Comparison of ENCODE assay signal across 4 cellular contexts in the genomic region with DNA sequence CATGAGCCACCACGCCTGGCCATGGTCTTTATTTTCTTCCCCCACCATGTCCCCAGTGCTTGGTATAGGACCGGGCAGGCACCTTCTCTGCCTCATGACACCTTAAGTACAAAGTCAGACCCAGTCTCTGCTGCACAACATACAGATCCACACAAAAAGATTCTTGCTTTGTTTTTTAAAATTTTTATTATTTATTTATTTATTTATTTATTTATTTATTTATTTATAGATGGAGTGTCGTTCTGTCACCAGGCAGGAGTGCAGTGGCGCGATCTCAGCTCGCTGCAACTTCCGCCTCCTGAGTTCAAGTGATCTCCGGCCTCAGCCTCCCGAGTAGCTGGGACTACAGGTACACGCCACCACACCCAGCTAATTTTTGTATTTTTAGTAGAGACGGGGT.
TF ChIP-seq lines count a peak whose summit lies in the region.

No MANE protein-coding gene starts in this region.

TF ChIP-seq in A549, 52 proteins besides CTCF, POLR2A, EP300 and RAD21:
- TF ChIP-seq FOSB (CRISPR knock-in tag; IDR thresholded peaks at IDR 0.05) (no peak), ZSCAN20 (CRISPR knock-in tag; IDR thresholded peaks at IDR 0.05) (no peak), ZC3H11A (IDR thresholded peaks at IDR 0.05) (peak; percentile 48)
TF ChIP-seq in A549: peak in this region for 1.

TF ChIP-seq in HEK293, 187 proteins besides CTCF, POLR2A, EP300 and RAD21 (continues in another document):
- TF ChIP-seq ZNF214 (tag by site-specific recombination; IDR thresholded peaks at IDR 0.05; ENCODE audit: borderline replicate concordance) = no peak; the same call in 1 of the 2 replicates
- no peak for TF ChIP-seq ZNF169 (tag by site-specific recombination; IDR thresholded peaks at IDR 0.05)
- peak; percentile 73 for TF ChIP-seq ZNF623 (tag by site-specific recombination; IDR thresholded peaks at IDR 0.05)
- no peak for TF ChIP-seq HOXC10 (CRISPR knock-in tag; IDR thresholded peaks at IDR 0.05)
- TF ChIP-seq ZNF510 (tag by site-specific recombination; IDR thresholded peaks at IDR 0.05; ENCODE audit: insufficient replicate concordance) = no peak
- no peak for TF ChIP-seq ZNF155 (tag by site-specific recombination; IDR thresholded peaks at IDR 0.05)
- no peak for TF ChIP-seq TCF7L2 (IDR thresholded peaks at IDR 0.05; ENCODE audit: borderline replicate concordance, low read depth, low read length)
- TF ChIP-seq PRDM1 (tag by site-specific recombination; IDR thresholded peaks at IDR 0.05) = no peak
- TF ChIP-seq, protein P1, sequence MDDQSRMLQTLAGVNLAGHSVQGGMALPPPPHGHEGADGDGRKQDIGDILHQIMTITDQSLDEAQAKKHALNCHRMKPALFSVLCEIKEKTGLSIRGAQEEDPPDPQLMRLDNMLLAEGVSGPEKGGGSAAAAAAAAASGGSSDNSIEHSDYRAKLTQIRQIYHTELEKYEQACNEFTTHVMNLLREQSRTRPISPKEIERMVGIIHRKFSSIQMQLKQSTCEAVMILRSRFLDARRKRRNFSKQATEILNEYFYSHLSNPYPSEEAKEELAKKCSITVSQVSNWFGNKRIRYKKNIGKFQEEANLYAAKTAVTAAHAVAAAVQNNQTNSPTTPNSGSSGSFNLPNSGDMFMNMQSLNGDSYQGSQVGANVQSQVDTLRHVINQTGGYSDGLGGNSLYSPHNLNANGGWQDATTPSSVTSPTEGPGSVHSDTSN (CRISPR knock-in tag; IDR thresholded peaks at IDR 0.05) = no peak
- no peak for TF ChIP-seq ZNF830 (tag by site-specific recombination; IDR thresholded peaks at IDR 0.05; ENCODE audit: low read depth)
- TF ChIP-seq ZNF560 (tag by site-specific recombination; IDR thresholded peaks at IDR 0.05; ENCODE audit: borderline replicate concordance) = peak; percentile 93
- TF ChIP-seq ZNF132 (tag by site-specific recombination; IDR thresholded peaks at IDR 0.05; ENCODE audit: borderline replicate concordance) = no peak
- no peak for TF ChIP-seq ZNF514 (tag by site-specific recombination; IDR thresholded peaks at IDR 0.05)
- peak; percentile 61 for TF ChIP-seq ZXDB (tag by site-specific recombination; IDR thresholded peaks at IDR 0.05)
- TF ChIP-seq, protein P2, sequence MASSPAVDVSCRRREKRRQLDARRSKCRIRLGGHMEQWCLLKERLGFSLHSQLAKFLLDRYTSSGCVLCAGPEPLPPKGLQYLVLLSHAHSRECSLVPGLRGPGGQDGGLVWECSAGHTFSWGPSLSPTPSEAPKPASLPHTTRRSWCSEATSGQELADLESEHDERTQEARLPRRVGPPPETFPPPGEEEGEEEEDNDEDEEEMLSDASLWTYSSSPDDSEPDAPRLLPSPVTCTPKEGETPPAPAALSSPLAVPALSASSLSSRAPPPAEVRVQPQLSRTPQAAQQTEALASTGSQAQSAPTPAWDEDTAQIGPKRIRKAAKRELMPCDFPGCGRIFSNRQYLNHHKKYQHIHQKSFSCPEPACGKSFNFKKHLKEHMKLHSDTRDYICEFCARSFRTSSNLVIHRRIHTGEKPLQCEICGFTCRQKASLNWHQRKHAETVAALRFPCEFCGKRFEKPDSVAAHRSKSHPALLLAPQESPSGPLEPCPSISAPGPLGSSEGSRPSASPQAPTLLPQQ (tag by site-specific recombination; IDR thresholded peaks at IDR 0.05) = no peak
- TF ChIP-seq ZNF274 (IDR thresholded peaks at IDR 0.05; ENCODE audit: low read length) = no peak
- TF ChIP-seq ZNF274 (tag by site-specific recombination; IDR thresholded peaks at IDR 0.05; ENCODE audit: borderline replicate concordance) = no peak
- TF ChIP-seq, protein P3, sequence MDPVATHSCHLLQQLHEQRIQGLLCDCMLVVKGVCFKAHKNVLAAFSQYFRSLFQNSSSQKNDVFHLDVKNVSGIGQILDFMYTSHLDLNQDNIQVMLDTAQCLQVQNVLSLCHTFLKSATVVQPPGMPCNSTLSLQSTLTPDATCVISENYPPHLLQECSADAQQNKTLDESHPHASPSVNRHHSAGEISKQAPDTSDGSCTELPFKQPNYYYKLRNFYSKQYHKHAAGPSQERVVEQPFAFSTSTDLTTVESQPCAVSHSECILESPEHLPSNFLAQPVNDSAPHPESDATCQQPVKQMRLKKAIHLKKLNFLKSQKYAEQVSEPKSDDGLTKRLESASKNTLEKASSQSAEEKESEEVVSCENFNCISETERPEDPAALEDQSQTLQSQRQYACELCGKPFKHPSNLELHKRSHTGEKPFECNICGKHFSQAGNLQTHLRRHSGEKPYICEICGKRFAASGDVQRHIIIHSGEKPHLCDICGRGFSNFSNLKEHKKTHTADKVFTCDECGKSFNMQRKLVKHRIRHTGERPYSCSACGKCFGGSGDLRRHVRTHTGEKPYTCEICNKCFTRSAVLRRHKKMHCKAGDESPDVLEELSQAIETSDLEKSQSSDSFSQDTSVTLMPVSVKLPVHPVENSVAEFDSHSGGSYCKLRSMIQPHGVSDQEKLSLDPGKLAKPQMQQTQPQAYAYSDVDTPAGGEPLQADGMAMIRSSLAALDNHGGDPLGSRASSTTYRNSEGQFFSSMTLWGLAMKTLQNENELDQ (tag by site-specific recombination; IDR thresholded peaks at IDR 0.05; ENCODE audit: low read depth) = no peak

TF ChIP-seq in K562, 482 proteins besides CTCF, POLR2A, EP300 and RAD21:
- TF ChIP-seq, protein P4, sequence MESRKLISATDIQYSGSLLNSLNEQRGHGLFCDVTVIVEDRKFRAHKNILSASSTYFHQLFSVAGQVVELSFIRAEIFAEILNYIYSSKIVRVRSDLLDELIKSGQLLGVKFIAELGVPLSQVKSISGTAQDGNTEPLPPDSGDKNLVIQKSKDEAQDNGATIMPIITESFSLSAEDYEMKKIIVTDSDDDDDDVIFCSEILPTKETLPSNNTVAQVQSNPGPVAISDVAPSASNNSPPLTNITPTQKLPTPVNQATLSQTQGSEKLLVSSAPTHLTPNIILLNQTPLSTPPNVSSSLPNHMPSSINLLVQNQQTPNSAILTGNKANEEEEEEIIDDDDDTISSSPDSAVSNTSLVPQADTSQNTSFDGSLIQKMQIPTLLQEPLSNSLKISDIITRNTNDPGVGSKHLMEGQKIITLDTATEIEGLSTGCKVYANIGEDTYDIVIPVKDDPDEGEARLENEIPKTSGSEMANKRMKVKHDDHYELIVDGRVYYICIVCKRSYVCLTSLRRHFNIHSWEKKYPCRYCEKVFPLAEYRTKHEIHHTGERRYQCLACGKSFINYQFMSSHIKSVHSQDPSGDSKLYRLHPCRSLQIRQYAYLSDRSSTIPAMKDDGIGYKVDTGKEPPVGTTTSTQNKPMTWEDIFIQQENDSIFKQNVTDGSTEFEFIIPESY (CRISPR knock-in tag; IDR thresholded peaks at IDR 0.05) = 0 out of 2 replicates have a peak, but pooled peaks have one; percentile 57
- no peak for TF ChIP-seq ADNP (tag; IDR thresholded peaks at IDR 0.05)

TF ChIP-seq in GM23338, 12 proteins besides CTCF, POLR2A, EP300 and RAD21:
- no peak for TF ChIP-seq NANOG (IDR thresholded peaks at IDR 0.05; ENCODE audit: borderline replicate concordance)
- no peak for TF ChIP-seq CREB1 (CRISPR knock-in tag; IDR thresholded peaks at IDR 0.05; ENCODE audit: low read depth)
- TF ChIP-seq POLR2AphosphoS5 (IDR thresholded peaks at IDR 0.05; ENCODE audit: low read depth) = no peak
- no peak for TF ChIP-seq JUNB (IDR thresholded peaks at IDR 0.05; ENCODE audit: unreplicated experiment)
- no peak for TF ChIP-seq EZH2 (IDR thresholded peaks at IDR 0.05; ENCODE audit: low read depth, unreplicated experiment)
- TF ChIP-seq, protein P5, sequence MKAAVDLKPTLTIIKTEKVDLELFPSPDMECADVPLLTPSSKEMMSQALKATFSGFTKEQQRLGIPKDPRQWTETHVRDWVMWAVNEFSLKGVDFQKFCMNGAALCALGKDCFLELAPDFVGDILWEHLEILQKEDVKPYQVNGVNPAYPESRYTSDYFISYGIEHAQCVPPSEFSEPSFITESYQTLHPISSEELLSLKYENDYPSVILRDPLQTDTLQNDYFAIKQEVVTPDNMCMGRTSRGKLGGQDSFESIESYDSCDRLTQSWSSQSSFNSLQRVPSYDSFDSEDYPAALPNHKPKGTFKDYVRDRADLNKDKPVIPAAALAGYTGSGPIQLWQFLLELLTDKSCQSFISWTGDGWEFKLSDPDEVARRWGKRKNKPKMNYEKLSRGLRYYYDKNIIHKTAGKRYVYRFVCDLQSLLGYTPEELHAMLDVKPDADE (IDR thresholded peaks at IDR 0.05) = no peak
- TF ChIP-seq, protein P6, sequence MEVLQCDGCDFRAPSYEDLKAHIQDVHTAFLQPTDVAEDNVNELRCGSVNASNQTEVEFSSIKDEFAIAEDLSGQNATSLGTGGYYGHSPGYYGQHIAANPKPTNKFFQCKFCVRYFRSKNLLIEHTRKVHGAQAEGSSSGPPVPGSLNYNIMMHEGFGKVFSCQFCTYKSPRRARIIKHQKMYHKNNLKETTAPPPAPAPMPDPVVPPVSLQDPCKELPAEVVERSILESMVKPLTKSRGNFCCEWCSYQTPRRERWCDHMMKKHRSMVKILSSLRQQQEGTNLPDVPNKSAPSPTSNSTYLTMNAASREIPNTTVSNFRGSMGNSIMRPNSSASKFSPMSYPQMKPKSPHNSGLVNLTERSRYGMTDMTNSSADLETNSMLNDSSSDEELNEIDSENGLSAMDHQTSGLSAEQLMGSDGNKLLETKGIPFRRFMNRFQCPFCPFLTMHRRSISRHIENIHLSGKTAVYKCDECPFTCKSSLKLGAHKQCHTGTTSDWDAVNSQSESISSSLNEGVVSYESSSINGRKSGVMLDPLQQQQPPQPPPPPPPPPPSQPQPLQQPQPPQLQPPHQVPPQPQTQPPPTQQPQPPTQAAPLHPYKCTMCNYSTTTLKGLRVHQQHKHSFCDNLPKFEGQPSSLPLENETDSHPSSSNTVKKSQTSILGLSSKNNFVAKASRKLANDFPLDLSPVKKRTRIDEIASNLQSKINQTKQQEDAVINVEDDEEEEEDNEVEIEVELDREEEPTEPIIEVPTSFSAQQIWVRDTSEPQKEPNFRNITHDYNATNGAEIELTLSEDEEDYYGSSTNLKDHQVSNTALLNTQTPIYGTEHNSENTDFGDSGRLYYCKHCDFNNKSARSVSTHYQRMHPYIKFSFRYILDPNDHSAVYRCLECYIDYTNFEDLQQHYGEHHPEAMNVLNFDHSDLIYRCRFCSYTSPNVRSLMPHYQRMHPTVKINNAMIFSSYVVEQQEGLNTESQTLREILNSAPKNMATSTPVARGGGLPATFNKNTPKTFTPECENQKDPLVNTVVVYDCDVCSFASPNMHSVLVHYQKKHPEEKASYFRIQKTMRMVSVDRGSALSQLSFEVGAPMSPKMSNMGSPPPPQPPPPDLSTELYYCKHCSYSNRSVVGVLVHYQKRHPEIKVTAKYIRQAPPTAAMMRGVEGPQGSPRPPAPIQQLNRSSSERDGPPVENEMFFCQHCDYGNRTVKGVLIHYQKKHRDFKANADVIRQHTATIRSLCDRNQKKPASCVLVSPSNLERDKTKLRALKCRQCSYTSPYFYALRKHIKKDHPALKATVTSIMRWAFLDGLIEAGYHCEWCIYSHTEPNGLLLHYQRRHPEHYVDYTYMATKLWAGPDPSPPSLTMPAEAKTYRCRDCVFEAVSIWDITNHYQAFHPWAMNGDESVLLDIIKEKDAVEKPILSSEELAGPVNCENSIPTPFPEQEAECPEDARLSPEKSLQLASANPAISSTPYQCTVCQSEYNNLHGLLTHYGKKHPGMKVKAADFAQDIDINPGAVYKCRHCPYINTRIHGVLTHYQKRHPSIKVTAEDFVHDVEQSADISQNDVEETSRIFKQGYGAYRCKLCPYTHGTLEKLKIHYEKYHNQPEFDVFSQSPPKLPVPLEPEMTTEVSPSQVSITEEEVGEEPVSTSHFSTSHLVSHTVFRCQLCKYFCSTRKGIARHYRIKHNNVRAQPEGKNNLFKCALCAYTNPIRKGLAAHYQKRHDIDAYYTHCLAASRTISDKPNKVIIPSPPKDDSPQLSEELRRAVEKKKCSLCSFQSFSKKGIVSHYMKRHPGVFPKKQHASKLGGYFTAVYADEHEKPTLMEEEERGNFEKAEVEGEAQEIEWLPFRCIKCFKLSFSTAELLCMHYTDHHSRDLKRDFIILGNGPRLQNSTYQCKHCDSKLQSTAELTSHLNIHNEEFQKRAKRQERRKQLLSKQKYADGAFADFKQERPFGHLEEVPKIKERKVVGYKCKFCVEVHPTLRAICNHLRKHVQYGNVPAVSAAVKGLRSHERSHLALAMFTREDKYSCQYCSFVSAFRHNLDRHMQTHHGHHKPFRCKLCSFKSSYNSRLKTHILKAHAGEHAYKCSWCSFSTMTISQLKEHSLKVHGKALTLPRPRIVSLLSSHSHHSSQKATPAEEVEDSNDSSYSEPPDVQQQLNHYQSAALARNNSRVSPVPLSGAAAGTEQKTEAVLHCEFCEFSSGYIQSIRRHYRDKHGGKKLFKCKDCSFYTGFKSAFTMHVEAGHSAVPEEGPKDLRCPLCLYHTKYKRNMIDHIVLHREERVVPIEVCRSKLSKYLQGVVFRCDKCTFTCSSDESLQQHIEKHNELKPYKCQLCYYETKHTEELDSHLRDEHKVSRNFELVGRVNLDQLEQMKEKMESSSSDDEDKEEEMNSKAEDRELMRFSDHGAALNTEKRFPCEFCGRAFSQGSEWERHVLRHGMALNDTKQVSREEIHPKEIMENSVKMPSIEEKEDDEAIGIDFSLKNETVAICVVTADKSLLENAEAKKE (CRISPR knock-in tag; IDR thresholded peaks at IDR 0.05) = no peak
- TF ChIP-seq, protein P7, sequence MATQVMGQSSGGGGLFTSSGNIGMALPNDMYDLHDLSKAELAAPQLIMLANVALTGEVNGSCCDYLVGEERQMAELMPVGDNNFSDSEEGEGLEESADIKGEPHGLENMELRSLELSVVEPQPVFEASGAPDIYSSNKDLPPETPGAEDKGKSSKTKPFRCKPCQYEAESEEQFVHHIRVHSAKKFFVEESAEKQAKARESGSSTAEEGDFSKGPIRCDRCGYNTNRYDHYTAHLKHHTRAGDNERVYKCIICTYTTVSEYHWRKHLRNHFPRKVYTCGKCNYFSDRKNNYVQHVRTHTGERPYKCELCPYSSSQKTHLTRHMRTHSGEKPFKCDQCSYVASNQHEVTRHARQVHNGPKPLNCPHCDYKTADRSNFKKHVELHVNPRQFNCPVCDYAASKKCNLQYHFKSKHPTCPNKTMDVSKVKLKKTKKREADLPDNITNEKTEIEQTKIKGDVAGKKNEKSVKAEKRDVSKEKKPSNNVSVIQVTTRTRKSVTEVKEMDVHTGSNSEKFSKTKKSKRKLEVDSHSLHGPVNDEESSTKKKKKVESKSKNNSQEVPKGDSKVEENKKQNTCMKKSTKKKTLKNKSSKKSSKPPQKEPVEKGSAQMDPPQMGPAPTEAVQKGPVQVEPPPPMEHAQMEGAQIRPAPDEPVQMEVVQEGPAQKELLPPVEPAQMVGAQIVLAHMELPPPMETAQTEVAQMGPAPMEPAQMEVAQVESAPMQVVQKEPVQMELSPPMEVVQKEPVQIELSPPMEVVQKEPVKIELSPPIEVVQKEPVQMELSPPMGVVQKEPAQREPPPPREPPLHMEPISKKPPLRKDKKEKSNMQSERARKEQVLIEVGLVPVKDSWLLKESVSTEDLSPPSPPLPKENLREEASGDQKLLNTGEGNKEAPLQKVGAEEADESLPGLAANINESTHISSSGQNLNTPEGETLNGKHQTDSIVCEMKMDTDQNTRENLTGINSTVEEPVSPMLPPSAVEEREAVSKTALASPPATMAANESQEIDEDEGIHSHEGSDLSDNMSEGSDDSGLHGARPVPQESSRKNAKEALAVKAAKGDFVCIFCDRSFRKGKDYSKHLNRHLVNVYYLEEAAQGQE (IDR thresholded peaks at IDR 0.05; ENCODE audit: unreplicated experiment) = no peak
- TF ChIP-seq ZNF331 (CRISPR knock-in tag; IDR thresholded peaks at IDR 0.05; ENCODE audit: low read depth) = no peak
- TF ChIP-seq ZNF114 (CRISPR knock-in tag; IDR thresholded peaks at IDR 0.05) = no peak
- no peak for TF ChIP-seq STAT1 (IDR thresholded peaks at IDR 0.05; ENCODE audit: unreplicated experiment)
- no peak for TF ChIP-seq EZH2phosphoT487 (IDR thresholded peaks at IDR 0.05; ENCODE audit: unreplicated experiment)
